ENCODE assay signal across 9 cellular contexts in the genomic region with DNA sequence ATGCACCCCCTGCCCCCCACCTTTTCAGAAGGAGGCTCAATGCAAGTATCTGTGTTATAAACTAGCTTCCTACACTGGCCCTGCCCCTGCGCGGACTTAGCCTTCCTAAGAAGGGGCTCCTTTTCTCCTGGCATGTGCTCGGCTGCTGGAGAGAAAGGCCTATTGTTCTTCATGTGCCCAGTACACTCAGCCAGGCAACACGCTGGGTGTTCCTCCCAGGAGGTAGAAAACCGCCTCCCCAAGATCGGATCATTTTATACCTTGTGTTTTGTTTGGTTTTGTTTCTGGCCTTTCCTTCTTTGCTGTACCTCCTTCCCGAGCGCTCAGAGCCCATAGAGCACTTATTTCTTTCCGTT. TPM values are rescaled to one million over a fixed set of nuclear protein-coding genes. Genes with fewer than 3 reads are reported as not detected.
DNase-seq lines count a peak whose midpoint lies in the region; ATAC-seq lines count a peak whose summit lies in the region.
"Had no signal": no experiment of that assay in that cellular context is flagged by ENCODE, and none has a peak within 500 bp of the region (broad histone marks: within the 10 kb centered on the region; RNA-seq: fewer than 3 reads in every experiment).

No MANE protein-coding gene starts in this region.

- peaks cover 78% of the 10 kb centered on the region for H3K4me1 Mint-ChIP-seq in activated T-cell treated with anti-CD3 and anti-CD28 coated beads, Interleukin-2, amount 50 U/mL, for 24 hours (ENCODE audit: low read depth)

- DNase-seq in activated CD4-positive, alpha-beta T cell treated with anti-CD3 and anti-CD28 coated beads for 48 hours = peak; percentile 24
- DNase-seq in activated CD4-positive, alpha-beta T cell treated with anti-CD3 and anti-CD28 coated beads for 4 hours = no peak
- peak; percentile 47 for DNase-seq in activated T-cell treated with anti-CD3 and anti-CD28 coated beads, Interleukin-2, amount 50 U/mL, for 24 hours
- no peak for DNase-seq in stimulated activated CD8-positive, alpha-beta memory T cell treated with anti-CD3 and anti-CD28 coated beads, Interleukin-4, amount 100 ng/mL, for 48 hours

- H3K9me3 Mint-ChIP-seq in activated T-cell treated with anti-CD3 and anti-CD28 coated beads, Interleukin-2, amount 50 U/mL, for 24 hours = no peaks in the 10 kb centered on the region

- H3K4me1 ChIP-seq in iPS-15b (ENCODE audit: control insufficient read depth, insufficient read depth, low read length) (peaks cover 13% of the 10 kb centered on the region), skeletal muscle tissue (ENCODE audit: control insufficient read depth in 3 of 3, insufficient read depth in 3 of 3, low read length in 3 of 3) (peaks cover 46 to 56% (median 49%) of the 10 kb centered on the region in 3 donors)

- no peaks in the 10 kb centered on the region for H3K36me3 Mint-ChIP-seq in activated T-cell treated with anti-CD3 and anti-CD28 coated beads, Interleukin-2, amount 50 U/mL, for 24 hours (ENCODE audit: low read depth)

- H3K9me3 ChIP-seq in iPS-15b (ENCODE audit: control insufficient read depth, insufficient read depth, low read length) = no peaks in the 10 kb centered on the region
- H3K9me3 ChIP-seq in skeletal muscle tissue (ENCODE audit: control insufficient read depth in 3 of 3, low read length in 3 of 3) = no peaks in the 10 kb centered on the region

- peaks cover 6% of the 10 kb centered on the region for H3K27me3 ChIP-seq in iPS-15b (ENCODE audit: control insufficient read depth, insufficient read depth, low read length)
- H3K27me3 ChIP-seq in skeletal muscle tissue (ENCODE audit: control insufficient read depth in 3 of 3, insufficient read depth in 3 of 3, low read length in 3 of 3) = no peaks in the 10 kb centered on the region

- H3K27ac ChIP-seq in skeletal muscle tissue (ENCODE audit: low read depth, low read length) = peak overlapping the region; percentile 78
- H3K27ac ChIP-seq: C4-2B had no signal

- peak overlapping the region; percentile 44 for H3K4me3 Mint-ChIP-seq in activated T-cell treated with anti-CD3 and anti-CD28 coated beads, Interleukin-2, amount 50 U/mL, for 24 hours

- no peak for ATAC-seq in HG03045 (IDR thresholded peaks at IDR 0.05; ENCODE audit: unreplicated experiment)
- no peak for ATAC-seq in HG03025 (IDR thresholded peaks at IDR 0.05; ENCODE audit: low FRiP score, unreplicated experiment)

- H3K4me3 ChIP-seq in iPS-15b (ENCODE audit: low read depth, low read length) = peak overlapping the region; percentile 40
- peak overlapping the region in 1 of 3 donors; percentile 62 for H3K4me3 ChIP-seq in skeletal muscle tissue (ENCODE audit: low read length in 3 of 3)

- H3K9ac ChIP-seq in iPS-15b (ENCODE audit: low read depth, low read length) = no peak overlapping the region
- H3K9ac ChIP-seq in skeletal muscle tissue (ENCODE audit: low read depth in 1 of 3, low read length in 3 of 3) = peak overlapping the region in 2 of 3 donors; percentile 65 to 74

- H3K36me3 ChIP-seq in iPS-15b (ENCODE audit: control insufficient read depth, insufficient read depth, low read length) (no peaks in the 10 kb centered on the region), skeletal muscle tissue (ENCODE audit: control insufficient read depth in 3 of 3, insufficient read depth in 3 of 3, low read length in 3 of 3) (no peaks in the 10 kb centered on the region)

- H3K27me3 Mint-ChIP-seq in activated T-cell treated with anti-CD3 and anti-CD28 coated beads, Interleukin-2, amount 50 U/mL, for 24 hours = no peaks in the 10 kb centered on the region

- H3K27ac Mint-ChIP-seq in activated T-cell treated with anti-CD3 and anti-CD28 coated beads, Interleukin-2, amount 50 U/mL, for 24 hours = peak overlapping the region; percentile 97

RNA-seq across cellular contexts. Expression of a gene that starts 30.2 kb away (rescaled TPM):
- 52.7 TPM for total RNA-seq in skeletal muscle tissue

Comparison
In these comparisons a context has a peak if more than half of its experiments do, and no peak if none do; other contexts are left out.
1. DNase-seq: peak in activated CD4-positive, alpha-beta T cell treated with anti-CD3 and anti-CD28 coated beads for 48 hours (single experiment) and activated T-cell treated with anti-CD3 and anti-CD28 coated beads, Interleukin-2, amount 50 U/mL, for 24 hours (single experiment); none in activated CD4-positive, alpha-beta T cell treated with anti-CD3 and anti-CD28 coated beads for 4 hours (0 of 2) and stimulated activated CD8-positive, alpha-beta memory T cell treated with anti-CD3 and anti-CD28 coated beads, Interleukin-4, amount 100 ng/mL, for 48 hours (single experiment).